Comparison of ENCODE assay signal across 23 cellular contexts in genomic region chr15:70876683-70877082, GRCh38. TPM values are rescaled to one million over a fixed set of nuclear protein-coding genes. Genes with fewer than 3 reads are reported as not detected.
"Had no signal": no experiment of that assay in that cellular context is flagged by ENCODE, and none has a peak within 500 bp of the region (broad histone marks: within the 10 kb centered on the region; RNA-seq: fewer than 3 reads in every experiment).

No MANE protein-coding gene starts in this region.

- H3K79me2 ChIP-seq: hepatocyte had no signal

- DNase-seq: colonic mucosa; effector memory CD4-positive, alpha-beta T cell; foreskin keratinocyte; heart left ventricle; left cardiac atrium; left ventricle myocardium inferior; lower lobe of right lung; naive thymus-derived CD8-positive, alpha-beta T cell; nephron progenitor cell; nucleus accumbens; ovary; posterior cingulate gyrus; psoas muscle; right cardiac atrium; spleen; stimulated activated naive CD4-positive, alpha-beta T cell; stimulated activated naive CD8-positive, alpha-beta T cell treated with anti-CD3 and anti-CD28 coated beads, Interleukin-15, amount 100 ng/mL, for 72 hours; trophoblast cell had no signal

- H3K4me1 ChIP-seq: colonic mucosa, foreskin keratinocyte, gastroesophageal sphincter, heart left ventricle, left ventricle myocardium inferior, lower lobe of right lung, psoas muscle, spleen, suprapubic skin had no signal

- H3K36me3 ChIP-seq: colonic mucosa, esophagus muscularis mucosa, gastroesophageal sphincter, left ventricle myocardium inferior, lower lobe of right lung, ovary, spleen, suprapubic skin had no signal

- H3K27me3 ChIP-seq: colonic mucosa, esophagus muscularis mucosa, foreskin keratinocyte, gastroesophageal sphincter, heart left ventricle, hepatocyte, ovary, suprapubic skin had no signal

- ATAC-seq: foreskin keratinocyte; gastroesophageal sphincter; heart left ventricle; left cardiac atrium; naive thymus-derived CD8-positive, alpha-beta T cell; psoas muscle; right cardiac atrium; stimulated activated naive CD8-positive, alpha-beta T cell treated with anti-CD3 and anti-CD28 coated beads, Interleukin-15, amount 100 ng/mL, for 72 hours had no signal

- H3K4me2 ChIP-seq: hepatocyte had no signal

- H3K9me3 ChIP-seq: colonic mucosa, esophagus muscularis mucosa, gastroesophageal sphincter, heart left ventricle, left ventricle myocardium inferior, lower lobe of right lung, ovary, psoas muscle, suprapubic skin had no signal

- H2AFZ ChIP-seq: hepatocyte had no signal

- H3K27ac ChIP-seq: colonic mucosa, esophagus muscularis mucosa, foreskin keratinocyte, gastroesophageal sphincter, heart left ventricle, hepatocyte, left ventricle myocardium inferior, lower lobe of right lung, ovary, psoas muscle, skin epidermis, spleen, suprapubic skin had no signal

- H3K4me3 ChIP-seq: colonic mucosa, esophagus muscularis mucosa, gastroesophageal sphincter, heart left ventricle, hepatocyte, left ventricle myocardium inferior, lower lobe of right lung, ovary, psoas muscle, skin epidermis, spleen, suprapubic skin had no signal

RNA-seq across cellular contexts. Expression of gene THAP10, which starts 15.6 kb away (rescaled TPM):
- total RNA-seq: naive thymus-derived CD8-positive, alpha-beta T cell had no signal
- polyA plus RNA-seq: naive thymus-derived CD8-positive, alpha-beta T cell had no signal

RNA-seq across cellular contexts. Expression of gene LRRC49, which starts 15.9 kb away (rescaled TPM):
- total RNA-seq: naive thymus-derived CD8-positive, alpha-beta T cell had no signal
- polyA plus RNA-seq: naive thymus-derived CD8-positive, alpha-beta T cell had no signal
